Comparison of ENCODE assay signal across 1 cellular context in genomic region chr22:22911327-22912134, GRCh38.
TF ChIP-seq lines count a peak whose summit lies in the region.

No MANE protein-coding gene starts in this region.

TF ChIP-seq in K562, 482 proteins besides CTCF, POLR2A, EP300 and RAD21 (continued from another document and continues in another):
- no peak for TF ChIP-seq ARID4B (CRISPR knock-in tag; IDR thresholded peaks at IDR 0.05)
- TF ChIP-seq TAF9B (IDR thresholded peaks at IDR 0.05; ENCODE audit: partially characterized antibody) = no peak
- no peak for TF ChIP-seq FOS (IDR thresholded peaks at IDR 0.05; ENCODE audit: extremely low read depth, insufficient read length)
- TF ChIP-seq ELF1 (tag; IDR thresholded peaks at IDR 0.05) = no peak
- no peak for TF ChIP-seq ZNF696 (CRISPR knock-in tag; conservative IDR thresholded peaks at IDR 0.05)
- no peak for TF ChIP-seq ZNF431 (CRISPR knock-in tag; IDR thresholded peaks at IDR 0.05)
- TF ChIP-seq FOXA3 (CRISPR knock-in tag; conservative IDR thresholded peaks at IDR 0.05 in 1 of 2, IDR thresholded peaks at IDR 0.05 in 1 of 2) = no peak
- TF ChIP-seq, protein P1, sequence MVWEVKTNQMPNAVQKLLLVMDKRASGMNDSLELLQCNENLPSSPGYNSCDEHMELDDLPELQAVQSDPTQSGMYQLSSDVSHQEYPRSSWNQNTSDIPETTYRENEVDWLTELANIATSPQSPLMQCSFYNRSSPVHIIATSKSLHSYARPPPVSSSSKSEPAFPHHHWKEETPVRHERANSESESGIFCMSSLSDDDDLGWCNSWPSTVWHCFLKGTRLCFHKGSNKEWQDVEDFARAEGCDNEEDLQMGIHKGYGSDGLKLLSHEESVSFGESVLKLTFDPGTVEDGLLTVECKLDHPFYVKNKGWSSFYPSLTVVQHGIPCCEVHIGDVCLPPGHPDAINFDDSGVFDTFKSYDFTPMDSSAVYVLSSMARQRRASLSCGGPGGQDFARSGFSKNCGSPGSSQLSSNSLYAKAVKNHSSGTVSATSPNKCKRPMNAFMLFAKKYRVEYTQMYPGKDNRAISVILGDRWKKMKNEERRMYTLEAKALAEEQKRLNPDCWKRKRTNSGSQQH (CRISPR knock-in tag; IDR thresholded peaks at IDR 0.05) = no peak
- peak; percentile 18 for TF ChIP-seq HNRNPLL (IDR thresholded peaks at IDR 0.05; ENCODE audit: low read depth, low read length, poor library complexity, severe bottlenecking)
- TF ChIP-seq RCOR1 (IDR thresholded peaks at IDR 0.05; ENCODE audit: borderline replicate concordance in 1 of 2, low read depth in 2 of 2, low read length in 2 of 2) = no peak
- TF ChIP-seq NFIC (IDR thresholded peaks at IDR 0.05) = no peak
- TF ChIP-seq ZNF311 (CRISPR knock-in tag; IDR thresholded peaks at IDR 0.05) = no peak
- no peak for TF ChIP-seq NRF1 (conservative IDR thresholded peaks at IDR 0.05 in 1 of 2, IDR thresholded peaks at IDR 0.05 in 1 of 2)
- TF ChIP-seq DPF2 (IDR thresholded peaks at IDR 0.05) = no peak
- TF ChIP-seq ZNF707 (CRISPR knock-in tag; conservative IDR thresholded peaks at IDR 0.05) = no peak
- TF ChIP-seq ZC3H8 (IDR thresholded peaks at IDR 0.05) = no peak
- peak in 1 of 3 experiments; percentile 3 for TF ChIP-seq YY1 (IDR thresholded peaks at IDR 0.05; ENCODE audit: borderline replicate concordance in 1 of 3, control insufficient read depth in 1 of 3, extremely low read depth in 1 of 3, insufficient read depth in 3 of 3, insufficient read length in 1 of 3, insufficient replicate concordance in 2 of 3, low read depth in 1 of 3, low read length in 2 of 3)
- no peak for TF ChIP-seq BCLAF1 (IDR thresholded peaks at IDR 0.05; ENCODE audit: borderline replicate concordance in 1 of 2, control insufficient read depth in 1 of 2, low read depth in 2 of 2, low read length in 1 of 2)
- TF ChIP-seq, protein P2, sequence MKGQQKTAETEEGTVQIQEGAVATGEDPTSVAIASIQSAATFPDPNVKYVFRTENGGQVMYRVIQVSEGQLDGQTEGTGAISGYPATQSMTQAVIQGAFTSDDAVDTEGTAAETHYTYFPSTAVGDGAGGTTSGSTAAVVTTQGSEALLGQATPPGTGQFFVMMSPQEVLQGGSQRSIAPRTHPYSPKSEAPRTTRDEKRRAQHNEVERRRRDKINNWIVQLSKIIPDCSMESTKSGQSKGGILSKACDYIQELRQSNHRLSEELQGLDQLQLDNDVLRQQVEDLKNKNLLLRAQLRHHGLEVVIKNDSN (CRISPR knock-in tag; IDR thresholded peaks at IDR 0.05) = no peak
- no peak for TF ChIP-seq GATAD2A (IDR thresholded peaks at IDR 0.05)
- TF ChIP-seq GABPB1 (CRISPR knock-in tag; IDR thresholded peaks at IDR 0.05) = no peak
- TF ChIP-seq HDGF (IDR thresholded peaks at IDR 0.05) = no peak
- TF ChIP-seq LCOR (CRISPR knock-in tag; IDR thresholded peaks at IDR 0.05) = no peak
- no peak for TF ChIP-seq KDM5B (IDR thresholded peaks at IDR 0.05; ENCODE audit: insufficient replicate concordance, low read depth, low read length)
- 0 out of 2 replicates have a peak, but pooled peaks have one; percentile 10 for TF ChIP-seq CREB1 (IDR thresholded peaks at IDR 0.05)
- no peak for TF ChIP-seq CREB1 (CRISPR knock-in tag; IDR thresholded peaks at IDR 0.05)
- no peak for TF ChIP-seq PATZ1 (CRISPR knock-in tag; IDR thresholded peaks at IDR 0.05; ENCODE audit: borderline replicate concordance)
- no peak for TF ChIP-seq NONO (IDR thresholded peaks at IDR 0.05; ENCODE audit: low read depth in 2 of 2, low read length in 1 of 2)
- TF ChIP-seq, protein P3, sequence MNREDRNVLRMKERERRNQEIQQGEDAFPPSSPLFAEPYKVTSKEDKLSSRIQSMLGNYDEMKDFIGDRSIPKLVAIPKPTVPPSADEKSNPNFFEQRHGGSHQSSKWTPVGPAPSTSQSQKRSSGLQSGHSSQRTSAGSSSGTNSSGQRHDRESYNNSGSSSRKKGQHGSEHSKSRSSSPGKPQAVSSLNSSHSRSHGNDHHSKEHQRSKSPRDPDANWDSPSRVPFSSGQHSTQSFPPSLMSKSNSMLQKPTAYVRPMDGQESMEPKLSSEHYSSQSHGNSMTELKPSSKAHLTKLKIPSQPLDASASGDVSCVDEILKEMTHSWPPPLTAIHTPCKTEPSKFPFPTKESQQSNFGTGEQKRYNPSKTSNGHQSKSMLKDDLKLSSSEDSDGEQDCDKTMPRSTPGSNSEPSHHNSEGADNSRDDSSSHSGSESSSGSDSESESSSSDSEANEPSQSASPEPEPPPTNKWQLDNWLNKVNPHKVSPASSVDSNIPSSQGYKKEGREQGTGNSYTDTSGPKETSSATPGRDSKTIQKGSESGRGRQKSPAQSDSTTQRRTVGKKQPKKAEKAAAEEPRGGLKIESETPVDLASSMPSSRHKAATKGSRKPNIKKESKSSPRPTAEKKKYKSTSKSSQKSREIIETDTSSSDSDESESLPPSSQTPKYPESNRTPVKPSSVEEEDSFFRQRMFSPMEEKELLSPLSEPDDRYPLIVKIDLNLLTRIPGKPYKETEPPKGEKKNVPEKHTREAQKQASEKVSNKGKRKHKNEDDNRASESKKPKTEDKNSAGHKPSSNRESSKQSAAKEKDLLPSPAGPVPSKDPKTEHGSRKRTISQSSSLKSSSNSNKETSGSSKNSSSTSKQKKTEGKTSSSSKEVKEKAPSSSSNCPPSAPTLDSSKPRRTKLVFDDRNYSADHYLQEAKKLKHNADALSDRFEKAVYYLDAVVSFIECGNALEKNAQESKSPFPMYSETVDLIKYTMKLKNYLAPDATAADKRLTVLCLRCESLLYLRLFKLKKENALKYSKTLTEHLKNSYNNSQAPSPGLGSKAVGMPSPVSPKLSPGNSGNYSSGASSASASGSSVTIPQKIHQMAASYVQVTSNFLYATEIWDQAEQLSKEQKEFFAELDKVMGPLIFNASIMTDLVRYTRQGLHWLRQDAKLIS (CRISPR knock-in tag; IDR thresholded peaks at IDR 0.05) = no peak
- no peak for TF ChIP-seq MED1 (CRISPR knock-in tag; IDR thresholded peaks at IDR 0.05; ENCODE audit: borderline replicate concordance)
- no peak for TF ChIP-seq NR1H2 (CRISPR knock-in tag; IDR thresholded peaks at IDR 0.05)
- no peak for TF ChIP-seq ID3 (CRISPR knock-in tag; IDR thresholded peaks at IDR 0.05)
- TF ChIP-seq ID3 (tag; IDR thresholded peaks at IDR 0.05) = no peak
- no peak for TF ChIP-seq CBFA2T2 (conservative IDR thresholded peaks at IDR 0.05)
- TF ChIP-seq ETS2 (tag; IDR thresholded peaks at IDR 0.05; ENCODE audit: borderline replicate concordance, poor library complexity, severe bottlenecking) = no peak
- no peak for TF ChIP-seq RBBP5 (IDR thresholded peaks at IDR 0.05; ENCODE audit: borderline replicate concordance, insufficient read depth, low read length, poor library complexity, severe bottlenecking)
- no peak for TF ChIP-seq NELFE (IDR thresholded peaks at IDR 0.05; ENCODE audit: insufficient read depth, insufficient read length)
- TF ChIP-seq ZNF3 (CRISPR knock-in tag; IDR thresholded peaks at IDR 0.05) = no peak
- no peak for TF ChIP-seq XRCC3 (IDR thresholded peaks at IDR 0.05)
- TF ChIP-seq SIX5 (IDR thresholded peaks at IDR 0.05; ENCODE audit: borderline replicate concordance in 1 of 2, insufficient read depth in 1 of 2, low read depth in 1 of 2, low read length in 2 of 2) = no peak
- TF ChIP-seq SPI1 (IDR thresholded peaks at IDR 0.05; ENCODE audit: borderline replicate concordance, low read depth, low read length) = no peak
- TF ChIP-seq ZNF780A (CRISPR knock-in tag; IDR thresholded peaks at IDR 0.05) = no peak
- TF ChIP-seq, protein P4, sequence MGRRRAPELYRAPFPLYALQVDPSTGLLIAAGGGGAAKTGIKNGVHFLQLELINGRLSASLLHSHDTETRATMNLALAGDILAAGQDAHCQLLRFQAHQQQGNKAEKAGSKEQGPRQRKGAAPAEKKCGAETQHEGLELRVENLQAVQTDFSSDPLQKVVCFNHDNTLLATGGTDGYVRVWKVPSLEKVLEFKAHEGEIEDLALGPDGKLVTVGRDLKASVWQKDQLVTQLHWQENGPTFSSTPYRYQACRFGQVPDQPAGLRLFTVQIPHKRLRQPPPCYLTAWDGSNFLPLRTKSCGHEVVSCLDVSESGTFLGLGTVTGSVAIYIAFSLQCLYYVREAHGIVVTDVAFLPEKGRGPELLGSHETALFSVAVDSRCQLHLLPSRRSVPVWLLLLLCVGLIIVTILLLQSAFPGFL (CRISPR knock-in tag; IDR thresholded peaks at IDR 0.05) = no peak
- TF ChIP-seq TBL1XR1 (IDR thresholded peaks at IDR 0.05; ENCODE audit: low read length in 2 of 2) = peak in 1 of 2 experiments; percentile 70; a peak in 1 of 4 replicates
- no peak for TF ChIP-seq SNIP1 (IDR thresholded peaks at IDR 0.05; ENCODE audit: low read depth)
- no peak for TF ChIP-seq TSC22D4 (tag; IDR thresholded peaks at IDR 0.05)
- no peak for TF ChIP-seq NFE2 (IDR thresholded peaks at IDR 0.05; ENCODE audit: low read depth)
- no peak for TF ChIP-seq ZBTB34 (CRISPR knock-in tag; IDR thresholded peaks at IDR 0.05)
- TF ChIP-seq GTF2F1 (IDR thresholded peaks at IDR 0.05; ENCODE audit: low read depth, low read length) = 0 out of 2 replicates have a peak, but pooled peaks have one; percentile 64
- TF ChIP-seq POLR2AphosphoS5 (IDR thresholded peaks at IDR 0.05; ENCODE audit: control insufficient read depth, insufficient read depth, low read depth, low read length) = no peak
- no peak for TF ChIP-seq COPS2 (conservative IDR thresholded peaks at IDR 0.05)
